In the genomic region with DNA sequence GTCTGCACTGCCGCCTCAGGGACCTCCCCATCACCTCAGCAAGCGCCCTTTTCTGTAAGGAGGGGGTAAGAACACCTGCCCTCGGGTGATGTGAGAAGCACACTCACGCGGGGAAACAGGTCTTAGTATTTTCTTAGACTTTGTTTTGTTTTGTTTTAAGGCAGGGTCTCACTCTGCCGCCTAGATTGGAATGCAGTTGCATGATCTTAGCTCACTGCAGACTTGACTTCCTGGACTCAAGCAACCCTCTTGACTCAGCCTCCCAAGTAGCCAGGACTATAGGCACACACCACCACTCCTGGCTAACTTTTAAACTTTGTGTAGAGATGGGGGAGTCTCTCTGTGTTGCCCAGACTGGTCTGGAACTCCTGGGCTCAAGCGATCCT, we compare ENCODE assay signal across 15 cellular contexts. TPM values are rescaled to one million over a fixed set of nuclear protein-coding genes. Genes with fewer than 3 reads are reported as not detected.
DNase-seq lines count a peak whose midpoint lies in the region; ATAC-seq and TF ChIP-seq lines count a peak whose summit lies in the region.
"Had no signal": no experiment of that assay in that cellular context is flagged by ENCODE, and none has a peak within 500 bp of the region (broad histone marks: within the 10 kb centered on the region; RNA-seq: fewer than 3 reads in every experiment).

No MANE protein-coding gene starts in this region.

- no peaks in the 10 kb centered on the region for H3K36me3 Mint-ChIP-seq in activated CD8-positive, alpha-beta memory T cell treated with anti-CD3 and anti-CD28 coated beads, Interleukin-2, amount 10 ng/mL, durations not matched to agents 7 days and 5 days

- H3K4me1 ChIP-seq in stomach smooth muscle (ENCODE audit: control insufficient read depth, insufficient read depth, low read length) = peaks cover 79% of the 10 kb centered on the region

- no peaks in the 10 kb centered on the region for H3K27me3 Mint-ChIP-seq in activated CD8-positive, alpha-beta memory T cell treated with anti-CD3 and anti-CD28 coated beads, Interleukin-2, amount 10 ng/mL, durations not matched to agents 7 days and 5 days

- H3K4me3 ChIP-seq in astrocyte of the spinal cord (ENCODE audit: low read depth, low read length) (no peak overlapping the region), stomach smooth muscle (ENCODE audit: low read length in 2 of 2) (peak overlapping the region in 1 of 2 donors; percentile 15)
- H3K4me3 ChIP-seq: lung had no signal

- in situ Hi-C loops in astrocyte of the spinal cord (cut with HindIII; ENCODE audit: low sequenced_read_pairs) = no loop called here

- H3K4me1 Mint-ChIP-seq in activated CD8-positive, alpha-beta memory T cell treated with anti-CD3 and anti-CD28 coated beads, Interleukin-2, amount 10 ng/mL, durations not matched to agents 7 days and 5 days = peaks cover 52% of the 10 kb centered on the region

- H3K9me3 ChIP-seq in stomach smooth muscle (ENCODE audit: control insufficient read depth in 2 of 2, low read length in 2 of 2) = no peaks in the 10 kb centered on the region

- no peak for TF ChIP-seq CTCF in astrocyte of the spinal cord (IDR thresholded peaks at IDR 0.05; ENCODE audit: low read depth, low read length)

- no peak overlapping the region for H3K4me3 Mint-ChIP-seq in activated CD8-positive, alpha-beta memory T cell treated with anti-CD3 and anti-CD28 coated beads, Interleukin-2, amount 10 ng/mL, durations not matched to agents 7 days and 5 days
- H3K4me3 Mint-ChIP-seq: activated T-cell treated with anti-CD3 and anti-CD28 coated beads, Interleukin-2, amount 50 U/mL, for 4 hours had no signal

- peak overlapping the region; percentile 97 for H3K27ac ChIP-seq in stomach smooth muscle (ENCODE audit: low read length)

- H3K27ac Mint-ChIP-seq in activated CD8-positive, alpha-beta memory T cell treated with anti-CD3 and anti-CD28 coated beads, Interleukin-2, amount 10 ng/mL, durations not matched to agents 7 days and 5 days = peak overlapping the region; percentile 52

- no peak for ATAC-seq in activated CD8-positive, alpha-beta memory T cell treated with anti-CD3 and anti-CD28 coated beads, Interleukin-2, amount 10 ng/mL, durations not matched to agents 7 days and 5 days
- no peak for ATAC-seq in GM19035 (IDR thresholded peaks at IDR 0.05; ENCODE audit: unreplicated experiment)
- ATAC-seq: activated T-cell treated with anti-CD3 and anti-CD28 coated beads, Interleukin-2, amount 50 U/mL, for 4 hours had no signal

- H3K36me3 ChIP-seq in stomach smooth muscle (ENCODE audit: control insufficient read depth in 2 of 2, insufficient read depth in 2 of 2, low read length in 2 of 2) = peaks cover 2 to 6% of the 10 kb centered on the region in 2 donors

- peak overlapping the region in 1 of 2 donors; percentile 47 for H3K9ac ChIP-seq in stomach smooth muscle (ENCODE audit: low read length in 2 of 2)

- CTCF ChIA-PET in activated CD8-positive, alpha-beta memory T cell treated with anti-CD3 and anti-CD28 coated beads, Interleukin-2, amount 10 ng/mL, durations not matched to agents 7 days and 5 days (lab: Charles Lee) = no interaction called here

- no peaks in the 10 kb centered on the region for H3K27me3 ChIP-seq in stomach smooth muscle (ENCODE audit: control insufficient read depth in 1 of 2, insufficient read depth in 2 of 2, low read length in 2 of 2)

- H3K9me3 Mint-ChIP-seq in activated CD8-positive, alpha-beta memory T cell treated with anti-CD3 and anti-CD28 coated beads, Interleukin-2, amount 10 ng/mL, durations not matched to agents 7 days and 5 days (ENCODE audit: low read depth) = no peaks in the 10 kb centered on the region
- H3K9me3 Mint-ChIP-seq: activated T-cell treated with anti-CD3 and anti-CD28 coated beads, Interleukin-2, amount 50 U/mL, for 4 hours had no signal

- no peak for DNase-seq in activated CD8-positive, alpha-beta memory T cell treated with anti-CD3 and anti-CD28 coated beads, Interleukin-2, amount 10 ng/mL, durations not matched to agents 7 days and 5 days
- DNase-seq in activated CD8-positive, alpha-beta memory T cell treated with anti-CD3 and anti-CD28 coated beads for 24 hours = no peak
- DNase-seq in astrocyte of the spinal cord (ENCODE audit: low read depth, low spot score) = peak; percentile 30
- peak; percentile 31 for DNase-seq in iris pigment epithelial cell (ENCODE audit: low read depth)
- DNase-seq in NCI-H1436 (lab: John Stamatoyannopoulos, UW) = no peak
- no peak for DNase-seq in RPMI8226
- DNase-seq: activated T-cell treated with anti-CD3 and anti-CD28 coated beads, Interleukin-2, amount 50 U/mL, for 4 hours; DMS79 treated with DMSO at 0.1 percent for 48 hours; Kasumi-1; NCI-H2227 treated with DMSO at 0.1 percent for 48 hours; trophoblast cell had no signal

RNA-seq across cellular contexts. Expression of gene RAMP1, which starts 37.1 kb away (rescaled TPM):
- total RNA-seq in activated CD8-positive, alpha-beta memory T cell treated with anti-CD3 and anti-CD28 coated beads, Interleukin-2, amount 10 ng/mL, durations not matched to agents 7 days and 5 days = 1 to 10 TPM in 1 of 2 experiments, under 1 TPM in 1; 0.64 to 3.9 TPM
- total RNA-seq: dermis microvascular lymphatic vessel endothelial cell had no signal

Comparison
In these comparisons a context has a peak if more than half of its experiments do, and no peak if none do; other contexts are left out.
1. DNase-seq: peak in astrocyte of the spinal cord (single experiment) and iris pigment epithelial cell (single experiment); none in activated CD8-positive, alpha-beta memory T cell treated with anti-CD3 and anti-CD28 coated beads, Interleukin-2, amount 10 ng/mL, durations not matched to agents 7 days and 5 days (single experiment), activated CD8-positive, alpha-beta memory T cell treated with anti-CD3 and anti-CD28 coated beads for 24 hours (single experiment), NCI-H1436 (single experiment) and RPMI8226 (single experiment).